ENCODE assay signal across 11 cellular contexts in genomic region chr6:132750455-132751248, GRCh38. TPM values are rescaled to one million over a fixed set of nuclear protein-coding genes. Genes with fewer than 3 reads are reported as not detected.
DNase-seq lines count a peak whose midpoint lies in the region; ATAC-seq and TF ChIP-seq lines count a peak whose summit lies in the region.
"Had no signal": no experiment of that assay in that cellular context is flagged by ENCODE, and none has a peak within 500 bp of the region (broad histone marks: within the 10 kb centered on the region; RNA-seq: fewer than 3 reads in every experiment).

No MANE protein-coding gene starts in this region.

- H3K27me3 Mint-ChIP-seq in CD14-positive monocyte (ENCODE audit: low read depth in 3 of 3) = no peaks in the 10 kb centered on the region

- peaks cover 87% of the 10 kb centered on the region for H3K4me1 Mint-ChIP-seq in CD14-positive monocyte

- DNase-seq in CD14-positive monocyte (ENCODE audit: low spot score) = no peak
- no peak for DNase-seq in NCI-H510A (lab: John Stamatoyannopoulos, UW)
- no peak for DNase-seq in HCEC 1CT
- no peak for DNase-seq in HPDE6-E6E7 (ENCODE audit: extremely low spot score)
- no peak for DNase-seq in NCI-H345 treated with DMSO at 0.1 percent for 48 hours (lab: John Stamatoyannopoulos, UW; ENCODE audit: unreplicated experiment)
- DNase-seq: left ventricle myocardium inferior, NCI-H146, right cardiac atrium had no signal

- TF ChIP-seq CTCF in CD14-positive monocyte (IDR thresholded peaks at IDR 0.05) = no peak

- peak; percentile 74 for ATAC-seq in GM19023 (IDR thresholded peaks at IDR 0.05; ENCODE audit: unreplicated experiment)
- peak; percentile 87 for ATAC-seq in HG02678 (IDR thresholded peaks at IDR 0.05; ENCODE audit: unreplicated experiment)
- ATAC-seq in HG03565 (IDR thresholded peaks at IDR 0.05; ENCODE audit: unreplicated experiment) = peak; percentile 77
- ATAC-seq: right cardiac atrium had no signal

- intact Hi-C loops in CD14-positive monocyte (cut with micrococcal nuclease) = no loop called here

- H3K27ac Mint-ChIP-seq in CD14-positive monocyte = peak overlapping the region; percentile 81 to 98 (median 95)

- peaks cover 63 to 90% of the 10 kb centered on the region in 2 donors for H3K36me3 Mint-ChIP-seq in CD14-positive monocyte

- H3K9me3 Mint-ChIP-seq in CD14-positive monocyte = peaks cover 0 to 6% (median 3%) of the 10 kb centered on the region in 7 donors

- no peak overlapping the region for H3K4me3 Mint-ChIP-seq in CD14-positive monocyte

RNA-seq across cellular contexts. Expression of gene VNN2, which starts 7.1 kb away (rescaled TPM):
- polyA plus RNA-seq in CD14-positive monocyte = 100 to 1,000 TPM; 359 to 394 TPM

RNA-seq across cellular contexts. Expression of gene VNN1, which starts 36.8 kb away (rescaled TPM):
- 10 to 100 TPM; 47.9 to 61.2 TPM for polyA plus RNA-seq in CD14-positive monocyte

RNA-seq across cellular contexts. Expression of gene SLC18B1, which starts 47.8 kb away (rescaled TPM):
- polyA plus RNA-seq in CD14-positive monocyte = 10 to 100 TPM; 24.8 to 36.6 TPM
